ENCODE assay signal across 19 cellular contexts in genomic region chr19:49863935-49864320, GRCh38. TPM values are rescaled to one million over a fixed set of nuclear protein-coding genes. Genes with fewer than 3 reads are reported as not detected.
A peak's percentile ranks its signal among the peaks of the same experiment; 100 is the strongest.
DNase-seq lines count a peak whose midpoint lies in the region; ATAC-seq and TF ChIP-seq lines count a peak whose summit lies in the region.
"Had no signal": no experiment of that assay in that cellular context is flagged by ENCODE, and none has a peak within 500 bp of the region (broad histone marks: within the 10 kb centered on the region; RNA-seq: fewer than 3 reads in every experiment).

No MANE protein-coding gene starts in this region.

- no peaks in the 10 kb centered on the region for H4K20me1 ChIP-seq in OCI-LY1 (ENCODE audit: insufficient read depth, low read length)

- no peak overlapping the region for H3K4me3 ChIP-seq in OCI-LY1 (ENCODE audit: low read depth, low read length, poor library complexity, severe bottlenecking)
- no peak overlapping the region for H3K4me3 ChIP-seq in ovary
- H3K4me3 ChIP-seq: PC-9 had no signal

- TF ChIP-seq EP300 in ovary (IDR thresholded peaks at IDR 0.05) = no peak

- no peaks in the 10 kb centered on the region for H3K9me2 ChIP-seq in OCI-LY1 (ENCODE audit: low read depth, low read length)

- H3K4me2 ChIP-seq in OCI-LY1 (ENCODE audit: low read length) = no peak overlapping the region
- H3K4me2 ChIP-seq: PC-9 had no signal

- DNase-seq in left colon = peak; percentile 7 to 23
- peak in 3 of 5 donors; percentile 34 to 58 (median 42) for DNase-seq in ovary
- DNase-seq in C1 segment of cervical spinal cord (lab: John Stamatoyannopoulos, UW) = no peak
- DNase-seq in T1000 (lab: John Stamatoyannopoulos, UW) = no peak
- DNase-seq: CD4-positive, CD25-positive, alpha-beta regulatory T cell; DMS79 treated with DMSO at 0.1 percent for 48 hours; HCEC 1CT; IMR-90; MV-4-11; NCI-H1436; NCI-H2081 treated with DMSO at 0.1 percent for 48 hours; NCI-H345; NCI-H69; NK-92 treated with Interleukin-12 subunit alpha and Interleukin-12 subunit beta, amount 100 ng/mL, for 24 hours; PC-9; SHP77 had no signal

- H3K9ac ChIP-seq in OCI-LY1 (ENCODE audit: low read length) = no peak overlapping the region

- TF ChIP-seq CTCF in 22Rv1 (IDR thresholded peaks at IDR 0.05) (no peak), OCI-LY1 (IDR thresholded peaks at IDR 0.05; ENCODE audit: low read length) (no peak), ovary (IDR thresholded peaks at IDR 0.05) (no peak)

- TF ChIP-seq POLR2A in ovary (IDR thresholded peaks at IDR 0.05) = no peak

- peak overlapping the region; percentile 96 for H3K27ac ChIP-seq in 22Rv1
- H3K27ac ChIP-seq in OCI-LY1 (ENCODE audit: low read depth, low read length, poor library complexity, severe bottlenecking) = peak overlapping the region; percentile 26
- no peak overlapping the region for H3K27ac ChIP-seq in ovary
- H3K27ac ChIP-seq: PC-9 had no signal

- H2AFZ ChIP-seq in OCI-LY1 (ENCODE audit: low read length) = no peak overlapping the region
- H2AFZ ChIP-seq: PC-9 had no signal

- no peaks in the 10 kb centered on the region for H3F3A ChIP-seq in OCI-LY1 (ENCODE audit: insufficient read depth, low read length)

- ATAC-seq in left colon = no peak
- ATAC-seq in GM18909 (IDR thresholded peaks at IDR 0.05; ENCODE audit: poor library complexity, unreplicated experiment) = no peak

- H3K27me3 ChIP-seq in OCI-LY1 (ENCODE audit: insufficient read depth, low read length) = no peaks in the 10 kb centered on the region
- H3K27me3 ChIP-seq in ovary = no peaks in the 10 kb centered on the region

- intact Hi-C loops in left colon (cut with DNase I, micrococcal nuclease) (no loop called here), ovary (cut with DNase I) (loop anchor here in 1 of 4 donors (5.0 kb wide), 1 partner anchor 57 kb away; no protein-coding TSS in a partner anchor)

- H3K79me2 ChIP-seq in OCI-LY1 (ENCODE audit: insufficient read depth, low read length) = peaks cover 8% of the 10 kb centered on the region; the same call in 1 of the 2 replicates

- peaks cover 55% of the 10 kb centered on the region for H3K36me3 ChIP-seq in OCI-LY1 (ENCODE audit: insufficient read depth, low read length)
- H3K36me3 ChIP-seq in ovary = no peaks in the 10 kb centered on the region

- 61 to 79% (median 66%) methylated on average over 16 to 17 of the region's 17 CpGs for WGBS in ovary, 3 donors

- H3K9me3 ChIP-seq in OCI-LY1 (ENCODE audit: low read length) = no peaks in the 10 kb centered on the region
- H3K9me3 ChIP-seq in ovary = no peaks in the 10 kb centered on the region

- H3K4me1 ChIP-seq in OCI-LY1 (ENCODE audit: insufficient read depth, low read length, severe bottlenecking) (peaks cover 40% of the 10 kb centered on the region), ovary (ENCODE audit: insufficient read depth) (peaks cover 22% of the 10 kb centered on the region)

RNA-seq across cellular contexts. Expression of gene PNKP, which starts 3.4 kb away (rescaled TPM):
- total RNA-seq in left colon (10 to 100 TPM; 62.3 to 76.7 TPM), ovary (100 to 1,000 TPM in 1 of 7 donors, 10 to 100 TPM in 6; 47.2 to 111 (median 74.2) TPM)
- 10 to 100 TPM in 1 of 2 donors, 1 to 10 TPM in 1; 6.8 to 39.0 TPM for polyA plus RNA-seq in ovary

RNA-seq across cellular contexts. Expression of gene PTOV1, which starts 13.0 kb away (rescaled TPM):
- total RNA-seq in left colon = 10 to 100 TPM; 95.3 to 95.5 TPM
- total RNA-seq in ovary = 100 to 1,000 TPM; 108 to 256 (median 206) TPM
- 100 to 1,000 TPM in 1 of 2 donors, 10 to 100 TPM in 1; 22.2 to 186 TPM for polyA plus RNA-seq in ovary

RNA-seq across cellular contexts. Expression of gene AKT1S1, which starts 13.2 kb away (rescaled TPM):
- total RNA-seq in left colon (10 to 100 TPM; 30.3 to 43.3 TPM), ovary (10 to 100 TPM; 10.6 to 45.3 (median 30.0) TPM)
- 10 to 100 TPM; 24.3 to 34.8 TPM for polyA plus RNA-seq in ovary

RNA-seq across cellular contexts. Expression of gene TBC1D17, which starts 13.6 kb away (rescaled TPM):
- total RNA-seq in left colon (10 to 100 TPM; 32.8 to 36.4 TPM), ovary (10 to 100 TPM; 23.1 to 77.5 (median 49.8) TPM)
- 10 to 100 TPM; 41.3 to 66.9 TPM for polyA plus RNA-seq in ovary

RNA-seq across cellular contexts. Expression of gene IL4I1, which starts 32.8 kb away (rescaled TPM):
- total RNA-seq in left colon (1 to 10 TPM in 1 of 2 donors, under 1 TPM in 1; 0.67 to 1.3 TPM), ovary (1 to 10 TPM in 4 of 7 donors, under 1 TPM in 2, not detected in 1; 0.24 to 4.3 (median 1.3) TPM)
- under 1 TPM; 0.35 to 0.43 TPM for polyA plus RNA-seq in ovary
- total RNA-seq: PC-9 had no signal

Comparison
In these comparisons a context has a peak if more than half of its experiments do, and no peak if none do; other contexts are left out.
1. H3K27ac ChIP-seq: peak in 22Rv1 (single experiment) and OCI-LY1 (single experiment); none in ovary (0 of 2).
2. DNase-seq: peak in left colon (2 of 2) and ovary (3 of 5); none in C1 segment of cervical spinal cord (0 of 14) and T1000 (single experiment).